ENCODE assay signal across 1 cellular context in the genomic region with DNA sequence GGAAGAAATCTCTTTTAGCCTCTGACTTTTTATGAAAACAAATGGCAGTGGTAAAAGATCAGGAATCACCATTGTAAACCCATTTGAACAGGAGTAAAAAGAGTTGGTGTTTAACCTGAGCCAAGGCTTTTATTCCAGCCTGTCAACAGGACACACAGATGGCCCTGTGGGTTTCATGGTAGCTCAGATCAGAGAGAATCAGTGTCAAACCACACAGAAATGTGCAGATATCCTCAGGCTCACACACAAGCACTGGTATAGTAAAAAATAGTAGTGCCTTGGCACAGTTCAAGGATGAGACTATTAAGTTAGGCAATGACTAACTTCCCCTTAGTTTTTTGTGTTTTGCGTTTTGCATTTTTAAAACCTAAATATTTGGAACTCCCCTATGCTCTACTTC.
TF ChIP-seq lines count a peak whose summit lies in the region.

No MANE protein-coding gene starts in this region.

TF ChIP-seq in SK-N-SH treated with all-trans-retinoic acid at 6 μM for 48 hours, 23 proteins besides CTCF, POLR2A, EP300 and RAD21 (continued from another document):
- TF ChIP-seq, protein P1, sequence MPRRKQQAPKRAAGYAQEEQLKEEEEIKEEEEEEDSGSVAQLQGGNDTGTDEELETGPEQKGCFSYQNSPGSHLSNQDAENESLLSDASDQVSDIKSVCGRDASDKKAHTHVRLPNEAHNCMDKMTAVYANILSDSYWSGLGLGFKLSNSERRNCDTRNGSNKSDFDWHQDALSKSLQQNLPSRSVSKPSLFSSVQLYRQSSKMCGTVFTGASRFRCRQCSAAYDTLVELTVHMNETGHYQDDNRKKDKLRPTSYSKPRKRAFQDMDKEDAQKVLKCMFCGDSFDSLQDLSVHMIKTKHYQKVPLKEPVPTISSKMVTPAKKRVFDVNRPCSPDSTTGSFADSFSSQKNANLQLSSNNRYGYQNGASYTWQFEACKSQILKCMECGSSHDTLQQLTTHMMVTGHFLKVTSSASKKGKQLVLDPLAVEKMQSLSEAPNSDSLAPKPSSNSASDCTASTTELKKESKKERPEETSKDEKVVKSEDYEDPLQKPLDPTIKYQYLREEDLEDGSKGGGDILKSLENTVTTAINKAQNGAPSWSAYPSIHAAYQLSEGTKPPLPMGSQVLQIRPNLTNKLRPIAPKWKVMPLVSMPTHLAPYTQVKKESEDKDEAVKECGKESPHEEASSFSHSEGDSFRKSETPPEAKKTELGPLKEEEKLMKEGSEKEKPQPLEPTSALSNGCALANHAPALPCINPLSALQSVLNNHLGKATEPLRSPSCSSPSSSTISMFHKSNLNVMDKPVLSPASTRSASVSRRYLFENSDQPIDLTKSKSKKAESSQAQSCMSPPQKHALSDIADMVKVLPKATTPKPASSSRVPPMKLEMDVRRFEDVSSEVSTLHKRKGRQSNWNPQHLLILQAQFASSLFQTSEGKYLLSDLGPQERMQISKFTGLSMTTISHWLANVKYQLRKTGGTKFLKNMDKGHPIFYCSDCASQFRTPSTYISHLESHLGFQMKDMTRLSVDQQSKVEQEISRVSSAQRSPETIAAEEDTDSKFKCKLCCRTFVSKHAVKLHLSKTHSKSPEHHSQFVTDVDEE (CRISPR knock-in tag; IDR thresholded peaks at IDR 0.05): no peak
TF ChIP-seq in SK-N-SH treated with all-trans-retinoic acid at 6 μM for 48 hours: peak in this region for 0.
